In genomic region chr3:25768851-25769250, GRCh38 we compare ENCODE assay signal across 13 cellular contexts. TPM values are rescaled to one million over a fixed set of nuclear protein-coding genes. Genes with fewer than 3 reads are reported as not detected.
DNase-seq lines count a peak whose midpoint lies in the region; ATAC-seq, FAIRE-seq and TF ChIP-seq lines count a peak whose summit lies in the region.
"Had no signal": no experiment of that assay in that cellular context is flagged by ENCODE, and none has a peak within 500 bp of the region (broad histone marks: within the 10 kb centered on the region; RNA-seq: fewer than 3 reads in every experiment).

No MANE protein-coding gene starts in this region.

- intact Hi-C loops in GM12878 (cut with micrococcal nuclease; ENCODE audit: unreplicated experiment), result loop anchor here (2.0 kb wide), 1 partner anchor 14 kb away; the partner anchor contains the start of gene NGLY1
- intact Hi-C loops in Calu3 (cut with micrococcal nuclease; ENCODE audit: unreplicated experiment), result no loop called here

- ATAC-seq in GM18907 (IDR thresholded peaks at IDR 0.05; ENCODE audit: unreplicated experiment) (peak; percentile 95), GM21619 (IDR thresholded peaks at IDR 0.05; ENCODE audit: unreplicated experiment) (peak; percentile 91), HG03135 (IDR thresholded peaks at IDR 0.05; ENCODE audit: unreplicated experiment) (peak; percentile 95), GM12878 (peak; percentile 94)
- ATAC-seq: esophagus mucosa; natural killer cell treated with Interleukin-12 subunit alpha and Interleukin-12 subunit beta and Interleukin-15 and Interleukin-18, amount 100 ng/mL, for 72 hours had no signal

- no peak overlapping the region for H3K4me3 ChIP-seq in GM12878

- peaks cover 10% of the 10 kb centered on the region for H3K4me1 ChIP-seq in GM12878 (ENCODE audit: control insufficient read depth, insufficient read depth, low read length)

- TF ChIP-seq EP300 in GM12878 (IDR thresholded peaks at IDR 0.05; ENCODE audit: borderline replicate concordance in 1 of 2, control insufficient read depth in 1 of 2, low read depth in 2 of 2, low read length in 2 of 2), result peak; percentile 40 to 51; a peak in 2 of 4 replicates

- peak; percentile 84 for FAIRE-seq in GM12878 (lab: Jason Lieb, UNC)

- SMC1A ChIA-PET in GM12878 (lab: Charles Lee; ENCODE audit: uncharacterized antibody, unreplicated experiment), result interaction anchor here (0.6 to 1.7 kb wide), 5 partner anchors 9 to 103 kb away, joined by 3 to 6 read pairs (median 3); partner anchors contain the start of gene OXSM

- no peak overlapping the region for H3K27ac Mint-ChIP-seq in Calu3 (ENCODE audit: unreplicated experiment)
- H3K27ac Mint-ChIP-seq: natural killer cell treated with Interleukin-12 subunit alpha and Interleukin-12 subunit beta and Interleukin-15 and Interleukin-18, amount 100 ng/mL, for 72 hours; stimulated activated naive CD8-positive, alpha-beta T cell treated with anti-CD3 and anti-CD28 coated beads, Interleukin-15, Interleukin-2, amounts not matched to agents 100 ng/mL and 50 ng/mL, for 24 hours had no signal

- WGBS in GM12878 (ENCODE audit: insufficient coverage, insufficient replicate concordance, low lambda C conversion rate, missing lambda C conversion rate), result 45% methylated on average over 6 of the region's 6 CpGs

- DNase-seq in GM12878 (ENCODE audit: low read depth, low spot score) (no peak), Calu3 (no peak), DMS 273 (lab: John Stamatoyannopoulos, UW; ENCODE audit: unreplicated experiment) (no peak)
- DNase-seq in activated CD8-positive, alpha-beta memory T cell treated with anti-CD3 and anti-CD28 coated beads, Interleukin-2, amount 50 U/mL, for 48 hours, result no peak
- DNase-seq: GOT3, NCI-H774, T-helper 1 cell had no signal

- TF ChIP-seq POLR2A in GM12878 (IDR thresholded peaks at IDR 0.05; ENCODE audit: low read depth, low read length), result no peak

- no peak overlapping the region for H3K9ac ChIP-seq in GM12878 (ENCODE audit: control insufficient read depth, insufficient read depth, low read length)

- BruUV-seq in GM12878 (replicated peaks; lab: Mats Ljungman, UMichigan) (no TSS peak), Calu3 (replicated peaks; lab: Mats Ljungman, UMichigan) (no TSS peak)

- H3K27me3 ChIP-seq in GM12878 (replicated peaks in 1 of 2; ENCODE audit: control insufficient read depth in 2 of 2, insufficient read depth in 2 of 2, low read length in 1 of 2), result no peaks in the 10 kb centered on the region

- H3K36me3 ChIP-seq in GM12878 (ENCODE audit: control insufficient read depth in 2 of 2, insufficient read depth in 2 of 2, low read length in 1 of 2), result peaks cover 0 to 8% of the 10 kb centered on the region in 2 experiments; a peak in 1 of 4 replicates

- peaks cover 4% of the 10 kb centered on the region; the same call in 2 of the 3 replicates for H3K9me3 ChIP-seq in GM12878 (replicated peaks; ENCODE audit: control insufficient read depth, insufficient read depth, low read length)

- peaks cover under 1% of the 10 kb centered on the region for H3K36me3 Mint-ChIP-seq in Calu3 (ENCODE audit: insufficient read depth, unreplicated experiment)

- no peak overlapping the region for H2AFZ ChIP-seq in GM12878 (ENCODE audit: control insufficient read depth, low read depth, low read length)

- H3K9me3 Mint-ChIP-seq in Calu3 (ENCODE audit: low read depth, unreplicated experiment), result peaks cover 5% of the 10 kb centered on the region

- no peak overlapping the region; the same call in 1 of the 2 replicates for H3K27ac ChIP-seq in GM12878 (ENCODE audit: control insufficient read depth, insufficient read depth)

- H3K4me1 Mint-ChIP-seq in Calu3 (ENCODE audit: low read depth, unreplicated experiment), result no peaks in the 10 kb centered on the region

- RAD21 ChIA-PET in GM12878 (lab: Charles Lee; ENCODE audit: unreplicated experiment), result interaction anchor here (0.7 to 1.0 kb wide), 4 partner anchors 11 to 103 kb away, joined by 3 to 5 read pairs (median 3); partner anchors contain the start of gene NGLY1

- H3K79me2 ChIP-seq in GM12878 (ENCODE audit: control insufficient read depth, insufficient read depth, low read length), result peaks cover 4% of the 10 kb centered on the region

- in situ Hi-C loops in GM12878 (cut with MboI), result no loop called here

- H4K20me1 ChIP-seq in GM12878 (ENCODE audit: control insufficient read depth, insufficient read depth), result no peaks in the 10 kb centered on the region

- POLR2A ChIA-PET in GM12878 (lab: Charles Lee), result interaction anchor here (0.8 kb wide), 3 partner anchors 14 to 108 kb away, joined by 3 to 4 read pairs (median 4); no protein-coding TSS in a partner anchor

- no peak for TF ChIP-seq RAD21 in GM12878 (IDR thresholded peaks at IDR 0.05; ENCODE audit: insufficient read depth, low read depth, low read length)

- peak overlapping the region; percentile 69 for H3K4me2 ChIP-seq in GM12878 (ENCODE audit: control insufficient read depth, insufficient read depth)

- TF ChIP-seq CTCF in GM12878 (IDR thresholded peaks at IDR 0.05 in 2 of 3, conservative IDR thresholded peaks at IDR 0.05 in 1 of 3; ENCODE audit: control insufficient read depth in 2 of 3, extremely low read depth in 1 of 3, insufficient read depth in 1 of 3, low read depth in 3 of 3, low read length in 3 of 3), result no peak
- TF ChIP-seq CTCF in Calu3 (IDR thresholded peaks at IDR 0.05; ENCODE audit: unreplicated experiment), result no peak

- H3K4me3 Mint-ChIP-seq in Calu3 (ENCODE audit: low read depth, unreplicated experiment), result no peak overlapping the region
- H3K4me3 Mint-ChIP-seq: natural killer cell treated with Interleukin-12 subunit alpha and Interleukin-12 subunit beta and Interleukin-15 and Interleukin-18, amount 100 ng/mL, for 72 hours; stimulated activated naive CD8-positive, alpha-beta T cell treated with anti-CD3 and anti-CD28 coated beads, Interleukin-15, Interleukin-2, amounts not matched to agents 100 ng/mL and 50 ng/mL, for 24 hours had no signal

- CTCF ChIA-PET in GM12878 (lab: Yijun Ruan, JAX), result interaction anchor here (1.1 to 1.6 kb wide), 2 partner anchors 11 to 121 kb away, joined by 3 to 4 read pairs; no protein-coding TSS in a partner anchor
- CTCF ChIA-PET in Calu3 (lab: Charles Lee), result no interaction called here

- no peaks in the 10 kb centered on the region for H3K27me3 Mint-ChIP-seq in Calu3 (ENCODE audit: unreplicated experiment)
- H3K27me3 Mint-ChIP-seq: natural killer cell treated with Interleukin-12 subunit alpha and Interleukin-12 subunit beta and Interleukin-15 and Interleukin-18, amount 100 ng/mL, for 72 hours; stimulated activated naive CD8-positive, alpha-beta T cell treated with anti-CD3 and anti-CD28 coated beads, Interleukin-15, Interleukin-2, amounts not matched to agents 100 ng/mL and 50 ng/mL, for 24 hours had no signal

TF ChIP-seq in GM12878, 131 proteins besides CTCF, POLR2A, EP300 and RAD21 (continues in another document):
- no peak for TF ChIP-seq ZBTB33 (IDR thresholded peaks at IDR 0.05)

RNA-seq across cellular contexts. Expression of gene NGLY1, which starts 14.4 kb away (rescaled TPM):
- 268 and 273 TPM in 2 replicates for total RNA-seq in GM12878 (2013; cell fraction: nucleolus; rRNA removed)
- total RNA-seq in GM12878 (2014; rRNA removed), result 39.5 and 48.4 TPM in 2 replicates
- total RNA-seq in GM12878 (2014; rRNA removed; fragmentation: Illumina TruSeq; extraction: Trizol), result 54.0 and 57.4 TPM in 2 replicates
- 44.6 and 47.7 TPM in 2 replicates for total RNA-seq in GM12878 (2021)
- 29.0 TPM for polyA plus RNA-seq in GM12878 (2011; ENCODE audit: low read depth)
- 54.0 and 78.5 TPM in 2 replicates for polyA plus RNA-seq in GM12878 (2011; rRNA removed)
- 22.4 and 31.4 TPM in 2 replicates for polyA plus RNA-seq in GM12878 (2011; cell fraction: cytosol; rRNA removed)
- polyA plus RNA-seq in GM12878 (2011; cell fraction: nucleus; rRNA removed), result 38.1 and 39.8 TPM in 2 replicates
- 49.8 and 58.0 TPM in 2 replicates for polyA plus RNA-seq in GM12878 (2012)
- 46.3 and 57.7 TPM in 2 replicates for polyA plus RNA-seq in GM12878 (2014; fragmentation: Illumina TruSeq; extraction: Trizol)
- 10 to 100 TPM; 29.8 to 32.2 TPM for polyA plus RNA-seq in GM12878 (2014; fragmentation: Nextera tagmentation; extraction: Ambion mirVana)
- 27.5 and 33.8 TPM in 2 replicates for polyA plus RNA-seq in GM12878 (2014; rRNA removed)
- 10 to 100 TPM; 60.2 to 73.5 TPM for polyA plus RNA-seq in GM12878 (2016; fragmentation: Nextera tagmentation; extraction: Ambion mirVana)
- 41.5 and 47.8 TPM in 2 replicates for polyA minus RNA-seq in GM12878 (2011; rRNA and poly(A)+ RNA removed)
- polyA minus RNA-seq in GM12878 (2011; cell fraction: cytosol; rRNA and poly(A)+ RNA removed), result 19.2 and 19.6 TPM in 2 replicates
- 73.1 and 100 TPM in 2 replicates for polyA minus RNA-seq in GM12878 (2011; cell fraction: nucleus; rRNA and poly(A)+ RNA removed)
- 40.3 and 43.5 TPM in 2 replicates for total RNA-seq in Calu3 (2022)

RNA-seq across cellular contexts. Expression of gene OXSM, which starts 21.0 kb away (rescaled TPM):
- 27.8 and 28.1 TPM in 2 replicates for total RNA-seq in GM12878 (2013; cell fraction: nucleolus; rRNA removed)
- total RNA-seq in GM12878 (2014; rRNA removed), result 12.9 and 16.8 TPM in 2 replicates
- total RNA-seq in GM12878 (2014; rRNA removed; fragmentation: Illumina TruSeq; extraction: Trizol), result 13.3 and 14.2 TPM in 2 replicates
- 12.3 and 12.9 TPM in 2 replicates for total RNA-seq in GM12878 (2021)
- 8.3 TPM for polyA plus RNA-seq in GM12878 (2011; ENCODE audit: low read depth)
- 37.5 and 65.0 TPM in 2 replicates for polyA plus RNA-seq in GM12878 (2011; rRNA removed)
- 20.1 and 21.1 TPM in 2 replicates for polyA plus RNA-seq in GM12878 (2011; cell fraction: cytosol; rRNA removed)
- 25.1 and 31.4 TPM in 2 replicates for polyA plus RNA-seq in GM12878 (2011; cell fraction: nucleus; rRNA removed)
- 9.6 and 14.8 TPM in 2 replicates for polyA plus RNA-seq in GM12878 (2012)
- 16.9 and 19.0 TPM in 2 replicates for polyA plus RNA-seq in GM12878 (2014; fragmentation: Illumina TruSeq; extraction: Trizol)
- 10 to 100 TPM; 28.6 to 32.5 TPM for polyA plus RNA-seq in GM12878 (2014; fragmentation: Nextera tagmentation; extraction: Ambion mirVana)
- 11.9 and 13.7 TPM in 2 replicates for polyA plus RNA-seq in GM12878 (2014; rRNA removed)
- 10 to 100 TPM; 27.2 to 30.9 TPM for polyA plus RNA-seq in GM12878 (2016; fragmentation: Nextera tagmentation; extraction: Ambion mirVana)
- 17.6 and 23.0 TPM in 2 replicates for polyA minus RNA-seq in GM12878 (2011; rRNA and poly(A)+ RNA removed)
- polyA minus RNA-seq in GM12878 (2011; cell fraction: cytosol; rRNA and poly(A)+ RNA removed), result 6.1 and 7.5 TPM in 2 replicates
- polyA minus RNA-seq in GM12878 (2011; cell fraction: nucleus; rRNA and poly(A)+ RNA removed), result 12.8 and 13.4 TPM in 2 replicates
- total RNA-seq in Calu3 (2022), result 13.6 and 18.4 TPM in 2 replicates
